ENCODE assay signal across 8 cellular contexts in the genomic region with DNA sequence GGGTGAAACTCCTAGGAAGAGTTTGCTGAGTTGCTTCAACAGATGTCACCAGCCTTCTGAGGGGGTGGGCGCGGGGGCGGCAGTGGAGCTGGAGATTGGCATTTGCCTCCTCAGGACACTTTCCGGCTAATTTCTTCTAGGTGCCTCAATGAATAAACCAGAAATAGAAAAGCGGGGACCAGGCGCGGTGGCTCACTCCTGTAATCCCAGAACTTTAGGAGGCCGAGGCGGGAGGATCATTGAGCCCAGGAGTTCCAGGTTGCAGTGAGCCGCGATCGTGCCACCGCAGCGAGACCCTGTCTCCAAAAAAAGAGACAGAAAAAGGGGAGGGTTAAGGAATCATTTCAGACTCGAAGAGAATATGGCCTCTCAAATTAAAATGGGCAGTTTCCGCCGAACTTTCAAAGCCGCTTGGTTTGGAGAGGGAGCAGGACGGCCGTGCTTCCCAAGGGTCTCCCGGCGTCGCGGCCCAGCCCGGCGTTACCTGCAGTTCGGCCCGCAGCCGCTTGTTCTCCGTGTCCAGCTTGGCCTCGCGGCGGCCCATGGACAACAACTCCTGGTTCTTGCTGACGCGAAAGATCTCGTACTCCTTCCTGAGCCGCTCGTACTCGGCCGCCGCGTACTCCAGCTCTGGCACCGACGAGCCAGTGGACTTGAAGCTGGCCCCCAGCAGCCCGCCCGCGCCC. TPM values are rescaled to one million over a fixed set of nuclear protein-coding genes. Genes with fewer than 3 reads are reported as not detected.
DNase-seq lines count a peak whose midpoint lies in the region; ATAC-seq and TF ChIP-seq lines count a peak whose summit lies in the region.

No MANE protein-coding gene starts in this region.

- peak overlapping the region; percentile 91 for H3K9ac ChIP-seq in skeletal muscle satellite cell (ENCODE audit: low read depth, low read length)

- DNase-seq in A673 (ENCODE audit: low spot score) (peak; percentile 46), GM12864 (ENCODE audit: low read depth) (no peak), RPMI8226 (peak; percentile 71), T47D (ENCODE audit: low read depth in 1 of 2, low spot score in 1 of 2) (peak; percentile 16 to 67), immature natural killer cell (no peak)

- BruUV-seq in A673 (replicated peaks; lab: Mats Ljungman, UMichigan), result no TSS peak

- H3K36me3 Mint-ChIP-seq in immature natural killer cell, result peaks cover 4 to 9% (median 8%) of the 10 kb centered on the region in 3 donors

- H3K4me2 ChIP-seq in skeletal muscle satellite cell (ENCODE audit: low read length), result peak overlapping the region; percentile 82

- H3K9me3 ChIP-seq in A673 (ENCODE audit: low read depth, low read length, poor library complexity, severe bottlenecking), result no peaks in the 10 kb centered on the region
- H3K9me3 ChIP-seq in skeletal muscle satellite cell (replicated peaks; ENCODE audit: low read length), result no peaks in the 10 kb centered on the region

- peak; percentile 23 for ATAC-seq in HG03460 (IDR thresholded peaks at IDR 0.05; ENCODE audit: unreplicated experiment)
- no peak for ATAC-seq in GM18907 (IDR thresholded peaks at IDR 0.05; ENCODE audit: unreplicated experiment)

- in situ Hi-C loops in T47D (cut with HindIII; ENCODE audit: low pct_unique_long_range_greater_than_20kb, low sequenced_read_pairs), result no loop called here

- H3K4me3 Mint-ChIP-seq in immature natural killer cell, result peak overlapping the region; percentile 86 to 92 (median 89)

- H3K4me3 ChIP-seq in A673 (ENCODE audit: low read depth, low read length, poor library complexity, severe bottlenecking) (peak overlapping the region; percentile 97), GM12864 (ENCODE audit: low read depth, low read length) (peak overlapping the region; percentile 95), skeletal muscle satellite cell (ENCODE audit: low read length) (peak overlapping the region; percentile 87)

- H3K9me3 Mint-ChIP-seq in immature natural killer cell, result peaks cover 0 to 2% (median 0%) of the 10 kb centered on the region in 6 donors

- peak overlapping the region; percentile 73 for H3K27ac ChIP-seq in A673 (ENCODE audit: low read depth, low read length, poor library complexity, severe bottlenecking)

- no peaks in the 10 kb centered on the region for H3K27me3 ChIP-seq in A673 (replicated peaks; ENCODE audit: insufficient read depth, low read depth, low read length, poor library complexity)
- no peaks in the 10 kb centered on the region for H3K27me3 ChIP-seq in skeletal muscle satellite cell (ENCODE audit: control insufficient read depth, insufficient read depth, low read length)

- H3K36me3 ChIP-seq in A673 (ENCODE audit: insufficient read depth, low read length, poor library complexity, severe bottlenecking) (no peaks in the 10 kb centered on the region), skeletal muscle satellite cell (ENCODE audit: insufficient read depth, low read length) (peaks cover 19% of the 10 kb centered on the region)

- POLR2A ChIA-PET in A673 (lab: Charles Lee; ENCODE audit: low non-redundant PET), result no interaction called here

- H3K4me1 ChIP-seq in A673 (ENCODE audit: insufficient read depth, low read length, poor library complexity, severe bottlenecking), result no peaks in the 10 kb centered on the region
- H3K4me1 ChIP-seq in skeletal muscle satellite cell (ENCODE audit: control insufficient read depth, insufficient read depth, low read length), result peaks cover 21% of the 10 kb centered on the region

- H3K27me3 Mint-ChIP-seq in immature natural killer cell (ENCODE audit: low read depth in 3 of 3), result peaks cover 2 to 6% (median 3%) of the 10 kb centered on the region in 3 donors

- CTCF ChIA-PET in A673 (lab: Charles Lee), result interaction anchor here (0.5 kb wide), 1 partner anchor 652 kb away, joined by 3 read pairs; no protein-coding TSS in a partner anchor

- H3K4me1 Mint-ChIP-seq in immature natural killer cell, result peaks cover 22 to 45% of the 10 kb centered on the region in 2 donors

- intact Hi-C loops in A673 (cut with micrococcal nuclease; ENCODE audit: unreplicated experiment), result loop anchor here (5.0 kb wide), 1 partner anchor 59 kb away; a partner anchor contains a TSS

- TF ChIP-seq CTCF in A673 (conservative IDR thresholded peaks at IDR 0.05; ENCODE audit: low read depth, low read length), result no peak
- peak; percentile 6 for TF ChIP-seq CTCF in GM12864 (IDR thresholded peaks at IDR 0.05; ENCODE audit: low read depth, low read length, missing control alignments)

- peak overlapping the region; percentile 51 to 83 (median 78) for H3K27ac Mint-ChIP-seq in immature natural killer cell

RNA-seq across cellular contexts. Expression of a gene that starts 0.6 kb away (rescaled TPM):
- total RNA-seq in A673 (2021), result 5.8 and 9.0 TPM in 2 replicates
- polyA plus RNA-seq in immature natural killer cell, result 1 to 10 TPM in 2 of 3 donors, not detected in 1; 1.3 to 1.8 TPM
- 30.4 and 31.2 TPM in 2 replicates for total RNA-seq in skeletal muscle satellite cell (2012; rRNA removed)

Comparison
In these comparisons a context has a peak if more than half of its experiments do, and no peak if none do; other contexts are left out.
1. DNase-seq: peak in A673 (single experiment), RPMI8226 (single experiment) and T47D (2 of 2); none in GM12864 (single experiment) and immature natural killer cell (0 of 3).
2. Peak in every context shown above with its lines, with median percentiles within 50 percentile points of each other: H3K4me3 ChIP-seq.